Comparison of ENCODE assay signal across 20 cellular contexts in genomic region chr3:105915524-105915923, GRCh38.
"Had no signal": no experiment of that assay in that cellular context is flagged by ENCODE, and none has a peak within 500 bp of the region (broad histone marks: within the 10 kb centered on the region; RNA-seq: fewer than 3 reads in every experiment).

No MANE protein-coding gene starts in this region.

- H3K4me1 ChIP-seq: transverse colon, vagina had no signal

- H3K36me3 ChIP-seq: transverse colon, vagina had no signal

- H3K27me3 ChIP-seq: transverse colon, vagina had no signal

- DNase-seq: activated CD4-positive, alpha-beta T cell treated with anti-CD3 and anti-CD28 coated beads, Interleukin-2, amount 50 U/mL, for 48 hours; activated CD4-positive, CD25-positive, alpha-beta regulatory T cell treated with anti-CD3 and anti-CD28 coated beads, Interleukin-2, amount 50 U/mL, for 72 hours; amniotic stem cell; central memory CD4-positive, alpha-beta T cell; cortex of kidney; effector CD8-positive, alpha-beta T cell; kidney glomerular epithelial cell; left ventricle myocardium superior; mesenchymal stem cell; nucleus accumbens; stimulated activated CD4-positive, alpha-beta T cell treated with anti-CD3 and anti-CD28 coated beads, Interleukin-4, amount 100 ng/mL, for 4 hours; stimulated activated CD8-positive, alpha-beta memory T cell treated with anti-CD3 and anti-CD28 coated beads, Interleukin-4, amount 100 ng/mL, for 48 hours; stimulated activated naive CD4-positive, alpha-beta T cell treated with Interleukin-2 at 50 U/mL for 16 hours; substantia nigra; transverse colon had no signal

- H3K27ac ChIP-seq: skin epidermis, transverse colon, vagina had no signal

- H3K27me3 Mint-ChIP-seq: activated naive CD4-positive, alpha-beta T cell treated with anti-CD3 and anti-CD28 coated beads, Interleukin-2, amount 50 U/mL, for 24 hours; natural killer cell treated with Interleukin-12 subunit alpha and Interleukin-12 subunit beta and Interleukin-15 and Interleukin-18, amount 100 ng/mL, for 72 hours had no signal

- ATAC-seq: left ventricle myocardium superior; natural killer cell treated with Interleukin-12 subunit alpha and Interleukin-12 subunit beta and Interleukin-15 and Interleukin-18, amount 100 ng/mL, for 72 hours had no signal

- H3K27ac Mint-ChIP-seq: activated T-helper 2 cell treated with anti-CD3 and anti-CD28 coated beads, Interferon-gamma antibody, Interleukin-2, Interleukin-4, amounts not matched to agents 10 μg/mL and 5 μg/mL and 100 μg/mL, durations not matched to agents 14 hours and 24 hours and 36 hours; natural killer cell treated with Interleukin-12 subunit alpha and Interleukin-12 subunit beta and Interleukin-15 and Interleukin-18, amount 100 ng/mL, for 72 hours had no signal

- H3K4me3 ChIP-seq: skin epidermis, transverse colon, vagina had no signal

- H3K9me3 ChIP-seq: vagina had no signal

- H3K4me3 Mint-ChIP-seq: activated naive CD4-positive, alpha-beta T cell treated with anti-CD3 and anti-CD28 coated beads, Interleukin-2, amount 50 U/mL, for 24 hours; natural killer cell treated with Interleukin-12 subunit alpha and Interleukin-12 subunit beta and Interleukin-15 and Interleukin-18, amount 100 ng/mL, for 72 hours had no signal
